13 cellular contexts compared by ENCODE assay signal in the genomic region with DNA sequence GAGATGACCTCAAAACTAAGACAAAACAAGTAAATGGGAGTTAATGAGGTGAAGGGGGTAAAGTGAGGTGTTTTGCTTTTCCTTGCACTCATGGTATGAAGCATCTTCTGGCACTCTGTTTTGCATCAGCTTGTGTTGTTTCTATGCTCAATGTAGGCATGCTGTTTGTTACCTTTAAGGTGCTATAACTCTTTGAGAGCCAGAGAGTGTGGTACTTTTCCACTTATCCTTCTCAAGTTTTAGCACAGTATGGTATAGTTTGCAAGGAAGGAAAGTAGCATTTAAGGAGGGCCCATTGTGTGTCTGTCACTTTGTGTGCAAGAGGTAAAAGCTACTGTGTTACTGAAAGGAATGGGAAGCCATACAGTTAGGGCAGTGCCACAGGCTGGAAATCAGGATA. TPM values are rescaled to one million over a fixed set of nuclear protein-coding genes. Genes with fewer than 3 reads are reported as not detected.
A peak's percentile ranks its signal among the peaks of the same experiment; 100 is the strongest.
DNase-seq lines count a peak whose midpoint lies in the region; ATAC-seq, FAIRE-seq and TF ChIP-seq lines count a peak whose summit lies in the region.
"Had no signal": no experiment of that assay in that cellular context is flagged by ENCODE, and none has a peak within 500 bp of the region (broad histone marks: within the 10 kb centered on the region; RNA-seq: fewer than 3 reads in every experiment).

No MANE protein-coding gene starts in this region.

- no peak overlapping the region for H3K4me3 Mint-ChIP-seq in activated CD4-positive, alpha-beta memory T cell treated with anti-CD3 and anti-CD28 coated beads, Interleukin-2, amount 10 ng/mL, durations not matched to agents 7 days and 5 days
- H3K4me3 Mint-ChIP-seq in activated CD4-positive, alpha-beta memory T cell treated with anti-CD3 and anti-CD28 coated beads for 36 hours = no peak overlapping the region
- peak overlapping the region; percentile 61 to 78 for H3K4me3 Mint-ChIP-seq in effector memory CD8-positive, alpha-beta T cell

- peak overlapping the region; percentile 71 for H3K4me2 ChIP-seq in OCI-LY1 (ENCODE audit: low read length)
- H3K4me2 ChIP-seq: A549 had no signal

- POLR2A ChIA-PET in activated CD4-positive, alpha-beta memory T cell treated with anti-CD3 and anti-CD28 coated beads, Interleukin-2, amount 10 ng/mL, durations not matched to agents 7 days and 5 days (lab: Charles Lee) = interaction anchor here (1.1 to 11.1 kb wide), 22 partner anchors 10 to 260 kb away, joined by 3 to 184 read pairs (median 7); partner anchors contain the start of genes CXCR4, DARS1 and MCM6
- POLR2A ChIA-PET in activated CD4-positive, alpha-beta memory T cell treated with anti-CD3 and anti-CD28 coated beads for 36 hours (lab: Charles Lee) = interaction anchor here (0.6 to 3.6 kb wide), 6 partner anchors 17 to 247 kb away, joined by 3 to 12 read pairs (median 6); partner anchors contain the start of gene CXCR4

- TF ChIP-seq CTCF in OCI-LY1 (IDR thresholded peaks at IDR 0.05; ENCODE audit: low read length) (no peak), stomach (IDR thresholded peaks at IDR 0.05) (no peak)

- H3F3A ChIP-seq in OCI-LY1 (ENCODE audit: insufficient read depth, low read length) = peaks cover 18% of the 10 kb centered on the region

- H3K4me1 Mint-ChIP-seq in activated CD4-positive, alpha-beta memory T cell treated with anti-CD3 and anti-CD28 coated beads, Interleukin-2, amount 10 ng/mL, durations not matched to agents 7 days and 5 days = peaks cover 89% of the 10 kb centered on the region
- peaks cover 92% of the 10 kb centered on the region for H3K4me1 Mint-ChIP-seq in activated CD4-positive, alpha-beta memory T cell treated with anti-CD3 and anti-CD28 coated beads for 36 hours (ENCODE audit: low read depth)
- peaks cover 78 to 87% of the 10 kb centered on the region in 2 donors for H3K4me1 Mint-ChIP-seq in effector memory CD8-positive, alpha-beta T cell (ENCODE audit: low read depth in 2 of 2)

- no peak for FAIRE-seq in RCC 7860 (lab: Jason Lieb, UNC)
- FAIRE-seq: A549 had no signal

- no peak for ATAC-seq in effector memory CD8-positive, alpha-beta T cell (replicated peaks)
- ATAC-seq in HG02623 (IDR thresholded peaks at IDR 0.05; ENCODE audit: unreplicated experiment) = no peak
- ATAC-seq: A549 had no signal

- peaks cover 44% of the 10 kb centered on the region for H3K27me3 Mint-ChIP-seq in activated CD4-positive, alpha-beta memory T cell treated with anti-CD3 and anti-CD28 coated beads, Interleukin-2, amount 10 ng/mL, durations not matched to agents 7 days and 5 days
- peaks cover 14% of the 10 kb centered on the region for H3K27me3 Mint-ChIP-seq in activated CD4-positive, alpha-beta memory T cell treated with anti-CD3 and anti-CD28 coated beads for 36 hours
- H3K27me3 Mint-ChIP-seq in effector memory CD8-positive, alpha-beta T cell = no peaks in the 10 kb centered on the region

- no peak for TF ChIP-seq EP300 in stomach (IDR thresholded peaks at IDR 0.05)

- H3K9me3 ChIP-seq in OCI-LY1 (ENCODE audit: low read length) (no peaks in the 10 kb centered on the region), stomach (no peaks in the 10 kb centered on the region)
- H3K9me3 ChIP-seq: A549, heart left ventricle had no signal

- CTCF ChIA-PET in activated CD4-positive, alpha-beta memory T cell treated with anti-CD3 and anti-CD28 coated beads, Interleukin-2, amount 10 ng/mL, durations not matched to agents 7 days and 5 days (lab: Charles Lee) = interaction anchor here (1.3 kb wide), 1 partner anchor 150 kb away, joined by 3 read pairs; the partner anchor contains the start of gene DARS1
- CTCF ChIA-PET in activated CD4-positive, alpha-beta memory T cell treated with anti-CD3 and anti-CD28 coated beads for 36 hours (lab: Charles Lee) = interaction anchor here (1.2 to 3.0 kb wide), 8 partner anchors 13 to 249 kb away, joined by 3 to 10 read pairs (median 4); no protein-coding TSS in a partner anchor

- H3K27ac ChIP-seq in OCI-LY1 (ENCODE audit: low read depth, low read length, poor library complexity, severe bottlenecking) = peak overlapping the region; percentile 100
- peak overlapping the region; percentile 7 to 75 (median 68) for H3K27ac ChIP-seq in stomach
- H3K27ac ChIP-seq: A549, epithelial cell of prostate had no signal

- no peak overlapping the region for H2AFZ ChIP-seq in OCI-LY1 (ENCODE audit: low read length)

- H3K27ac Mint-ChIP-seq in activated CD4-positive, alpha-beta memory T cell treated with anti-CD3 and anti-CD28 coated beads, Interleukin-2, amount 10 ng/mL, durations not matched to agents 7 days and 5 days = peak overlapping the region; percentile 86
- H3K27ac Mint-ChIP-seq in activated CD4-positive, alpha-beta memory T cell treated with anti-CD3 and anti-CD28 coated beads for 36 hours = no peak overlapping the region
- H3K27ac Mint-ChIP-seq in effector memory CD8-positive, alpha-beta T cell = peak overlapping the region; percentile 96 to 99

- peaks cover 3% of the 10 kb centered on the region for H3K36me3 Mint-ChIP-seq in activated CD4-positive, alpha-beta memory T cell treated with anti-CD3 and anti-CD28 coated beads, Interleukin-2, amount 10 ng/mL, durations not matched to agents 7 days and 5 days (ENCODE audit: low read depth)
- H3K36me3 Mint-ChIP-seq in activated CD4-positive, alpha-beta memory T cell treated with anti-CD3 and anti-CD28 coated beads for 36 hours = no peaks in the 10 kb centered on the region
- H3K36me3 Mint-ChIP-seq in effector memory CD8-positive, alpha-beta T cell (ENCODE audit: insufficient read depth) = peaks cover 70% of the 10 kb centered on the region

- H3K4me1 ChIP-seq in OCI-LY1 (ENCODE audit: insufficient read depth, low read length, severe bottlenecking) (peaks cover 100% of the 10 kb centered on the region), stomach (peaks cover 0 to 22% (median 11%) of the 10 kb centered on the region in 4 donors)

- H3K4me3 ChIP-seq in OCI-LY1 (ENCODE audit: low read depth, low read length, poor library complexity, severe bottlenecking) = peak overlapping the region; percentile 17
- H3K4me3 ChIP-seq in stomach = no peak overlapping the region
- H3K4me3 ChIP-seq: A549, heart left ventricle had no signal

- intact Hi-C loops in activated CD4-positive, alpha-beta memory T cell treated with anti-CD3 and anti-CD28 coated beads for 36 hours (cut with micrococcal nuclease) = loop anchor here (2.0 kb wide), 2 partner anchors 259 to 315 kb away; partner anchors contain the start of gene MCM6
- intact Hi-C loops in stomach (cut with DNase I; ENCODE audit: low total_unique reads) = no loop called here

- H3K9me3 Mint-ChIP-seq in activated CD4-positive, alpha-beta memory T cell treated with anti-CD3 and anti-CD28 coated beads, Interleukin-2, amount 10 ng/mL, durations not matched to agents 7 days and 5 days = no peaks in the 10 kb centered on the region
- no peaks in the 10 kb centered on the region for H3K9me3 Mint-ChIP-seq in activated CD4-positive, alpha-beta memory T cell treated with anti-CD3 and anti-CD28 coated beads for 36 hours
- H3K9me3 Mint-ChIP-seq in effector memory CD8-positive, alpha-beta T cell = peaks cover 0 to 1% of the 10 kb centered on the region in 2 donors

- no peak for DNase-seq in activated CD4-positive, alpha-beta memory T cell treated with anti-CD3 and anti-CD28 coated beads, Interleukin-2, amount 10 ng/mL, durations not matched to agents 7 days and 5 days
- DNase-seq in activated CD4-positive, alpha-beta memory T cell treated with anti-CD3 and anti-CD28 coated beads for 36 hours = no peak
- DNase-seq in effector memory CD8-positive, alpha-beta T cell = no peak
- no peak for DNase-seq in stomach
- DNase-seq in EL = no peak
- DNase-seq in RCC 7860 (ENCODE audit: low spot score) = no peak
- DNase-seq: heart left ventricle, NCI-H2227 treated with DMSO at 0.1 percent for 48 hours, OCI-M1 had no signal

- TF ChIP-seq POLR2A in stomach (IDR thresholded peaks at IDR 0.05) = no peak

- H3K36me3 ChIP-seq in OCI-LY1 (ENCODE audit: insufficient read depth, low read length) (no peaks in the 10 kb centered on the region), stomach (no peaks in the 10 kb centered on the region)
- H3K36me3 ChIP-seq: heart left ventricle had no signal

- no peaks in the 10 kb centered on the region for H3K9me2 ChIP-seq in OCI-LY1 (ENCODE audit: low read depth, low read length)

- H3K27me3 ChIP-seq in OCI-LY1 (ENCODE audit: insufficient read depth, low read length) (no peaks in the 10 kb centered on the region), stomach (no peaks in the 10 kb centered on the region)
- H3K27me3 ChIP-seq: heart left ventricle had no signal

- no peaks in the 10 kb centered on the region for H3K79me2 ChIP-seq in OCI-LY1 (ENCODE audit: insufficient read depth, low read length)

- no peaks in the 10 kb centered on the region for H4K20me1 ChIP-seq in OCI-LY1 (ENCODE audit: insufficient read depth, low read length)

- peak overlapping the region; percentile 85 for H3K9ac ChIP-seq in OCI-LY1 (ENCODE audit: low read length)

RNA-seq across cellular contexts. Expression of gene CXCR4, which starts 17.5 kb away (rescaled TPM):
- 100 to 1,000 TPM; 202 to 212 TPM for total RNA-seq in activated CD4-positive, alpha-beta memory T cell treated with anti-CD3 and anti-CD28 coated beads, Interleukin-2, amount 10 ng/mL, durations not matched to agents 7 days and 5 days
- total RNA-seq in activated CD4-positive, alpha-beta memory T cell treated with anti-CD3 and anti-CD28 coated beads for 36 hours = 100 to 1,000 TPM; 139 to 141 TPM
- 10 to 100 TPM in 2 of 5 donors, 1 to 10 TPM in 2, not detected in 1; 1.2 to 42.6 (median 12.5) TPM for total RNA-seq in stomach
- 10 to 100 TPM in 2 of 3 donors, 1 to 10 TPM in 1; 9.3 to 20.6 (median 15.9) TPM for polyA plus RNA-seq in stomach

Comparison
In these comparisons a context has a peak if more than half of its experiments do, and no peak if none do; other contexts are left out.
1. H3K4me3 Mint-ChIP-seq: peak in effector memory CD8-positive, alpha-beta T cell (2 of 2); none in activated CD4-positive, alpha-beta memory T cell treated with anti-CD3 and anti-CD28 coated beads, Interleukin-2, amount 10 ng/mL, durations not matched to agents 7 days and 5 days (single experiment) and activated CD4-positive, alpha-beta memory T cell treated with anti-CD3 and anti-CD28 coated beads for 36 hours (single experiment).